In the genomic region with DNA sequence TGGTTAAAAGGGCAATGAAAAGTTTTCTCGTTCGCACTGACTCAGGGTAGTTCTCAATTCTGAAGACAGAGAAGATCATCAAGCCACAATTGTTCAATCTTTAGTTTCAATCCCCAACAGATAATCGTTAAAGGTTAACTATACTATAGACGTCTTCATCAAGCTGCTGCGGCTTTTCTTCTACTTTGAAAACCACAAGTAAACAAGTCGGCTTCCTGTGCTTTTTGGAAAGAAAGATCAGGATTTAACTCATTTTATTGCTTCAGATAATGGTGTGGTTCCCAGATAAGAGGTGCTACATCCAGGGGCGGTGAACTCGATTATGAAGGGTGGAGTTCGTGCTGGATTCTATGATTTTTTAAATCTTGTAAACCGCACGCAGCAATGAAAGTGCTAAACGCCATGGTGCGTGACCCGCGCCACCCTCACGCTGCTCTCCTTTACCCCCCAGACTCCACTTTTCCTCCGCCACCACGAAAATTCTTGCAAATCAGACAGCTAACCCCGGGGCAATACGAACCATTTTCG, we compare ENCODE assay signal across 8 cellular contexts. TPM values are rescaled to one million over a fixed set of nuclear protein-coding genes. Genes with fewer than 3 reads are reported as not detected.
DNase-seq lines count a peak whose midpoint lies in the region; ATAC-seq and TF ChIP-seq lines count a peak whose summit lies in the region.

No MANE protein-coding gene starts in this region.

- no peaks in the 10 kb centered on the region for H3K36me3 Mint-ChIP-seq in activated naive CD4-positive, alpha-beta T cell treated with anti-CD3 and anti-CD28 coated beads, Interleukin-2, amount 50 U/mL, for 24 hours

- no peaks in the 10 kb centered on the region for H3K9me3 ChIP-seq in thymus (ENCODE audit: control insufficient read depth)

- peak overlapping the region; percentile 71 for H3K27ac ChIP-seq in thymus (ENCODE audit: low read depth)

- peak overlapping the region; percentile 91 for H3K4me3 ChIP-seq in Jurkat, Clone E6-1 (ENCODE audit: low read length)
- H3K4me3 ChIP-seq in kidney epithelial cell (ENCODE audit: low read depth, low read length) (peak overlapping the region; percentile 83), thymus (ENCODE audit: low read length) (peak overlapping the region; percentile 62)

- no peaks in the 10 kb centered on the region for H3K9me3 Mint-ChIP-seq in activated naive CD4-positive, alpha-beta T cell treated with anti-CD3 and anti-CD28 coated beads, Interleukin-2, amount 50 U/mL, for 24 hours

- peak overlapping the region; percentile 91 for H3K4me3 Mint-ChIP-seq in activated naive CD4-positive, alpha-beta T cell treated with anti-CD3 and anti-CD28 coated beads, Interleukin-2, amount 50 U/mL, for 24 hours

- no peaks in the 10 kb centered on the region for H3K36me3 ChIP-seq in kidney epithelial cell (ENCODE audit: control insufficient read depth, insufficient read depth, low read length)
- no peaks in the 10 kb centered on the region for H3K36me3 ChIP-seq in thymus (ENCODE audit: control insufficient read depth, insufficient read depth)

- H3K4me1 Mint-ChIP-seq in activated naive CD4-positive, alpha-beta T cell treated with anti-CD3 and anti-CD28 coated beads, Interleukin-2, amount 50 U/mL, for 24 hours, result peaks cover 20% of the 10 kb centered on the region

- WGBS in thymus, result under 1% methylated on average over 21 of the region's 21 CpGs

- TF ChIP-seq CTCF in kidney epithelial cell (IDR thresholded peaks at IDR 0.05; ENCODE audit: insufficient read depth, low read length, poor library complexity, severe bottlenecking), result no peak

- peak overlapping the region; percentile 77 for H3K27ac Mint-ChIP-seq in activated naive CD4-positive, alpha-beta T cell treated with anti-CD3 and anti-CD28 coated beads, Interleukin-2, amount 50 U/mL, for 24 hours

- DNase-seq in NCI-H2171 (lab: John Stamatoyannopoulos, UW) (peak; percentile 80), NCI-H2171 treated with DMSO at 0.1 percent for 48 hours (lab: John Stamatoyannopoulos, UW) (no peak), kidney epithelial cell (ENCODE audit: low read depth) (no peak), hepatic stellate cell (ENCODE audit: low spot score) (no peak)
- DNase-seq in Jurkat, Clone E6-1 (ENCODE audit: low read depth, low spot score), result peak; percentile 86

- peaks cover 52% of the 10 kb centered on the region for H3K27me3 Mint-ChIP-seq in activated naive CD4-positive, alpha-beta T cell treated with anti-CD3 and anti-CD28 coated beads, Interleukin-2, amount 50 U/mL, for 24 hours

- ATAC-seq in GM21619 (IDR thresholded peaks at IDR 0.05; ENCODE audit: unreplicated experiment), result peak; percentile 47

- H3K27me3 ChIP-seq in kidney epithelial cell (ENCODE audit: control insufficient read depth, insufficient read depth, low read length) (no peaks in the 10 kb centered on the region), thymus (ENCODE audit: control insufficient read depth, insufficient read depth) (no peaks in the 10 kb centered on the region)

- H3K4me1 ChIP-seq in thymus (ENCODE audit: control insufficient read depth, insufficient read depth, low read length), result peaks cover 11% of the 10 kb centered on the region

RNA-seq across cellular contexts. Expression of gene CDCA7, which starts 0.5 kb away (rescaled TPM):
- polyA plus RNA-seq in Jurkat, Clone E6-1 (2012; ENCODE audit: insufficient read depth, insufficient read length), result 176 TPM
- 5.6 and 9.6 TPM in 2 replicates for total RNA-seq in kidney epithelial cell
- 44.7 TPM for polyA plus RNA-seq in thymus

Comparison
In these comparisons a context has a peak if more than half of its experiments do, and no peak if none do; other contexts are left out.
1. DNase-seq: peak in NCI-H2171 (single experiment) and Jurkat, Clone E6-1 (single experiment); none in NCI-H2171 treated with DMSO at 0.1 percent for 48 hours (single experiment), kidney epithelial cell (single experiment) and hepatic stellate cell (single experiment).
2. Peak in every context shown above with its lines, with median percentiles within 50 percentile points of each other: H3K4me3 ChIP-seq.